ENCODE assay signal across 8 cellular contexts in genomic region chr13:65638572-65639168, GRCh38.
A peak's percentile ranks its signal among the peaks of the same experiment; 100 is the strongest.
DNase-seq lines count a peak whose midpoint lies in the region; ATAC-seq, FAIRE-seq and TF ChIP-seq lines count a peak whose summit lies in the region.

No MANE protein-coding gene starts in this region.

- no peaks in the 10 kb centered on the region for H3K36me3 ChIP-seq in WERI-Rb-1

- DNase-seq in GM04503 (ENCODE audit: low read depth): peak; percentile 4
- DNase-seq in HTR-8/SVneo (ENCODE audit: insufficient read length, low spot score): peak; percentile 1
- peak; percentile 5 for DNase-seq in WERI-Rb-1
- no peak for DNase-seq in NCI-H187 treated with DMSO at 0.1 percent for 48 hours (lab: John Stamatoyannopoulos, UW)
- DNase-seq in caudate nucleus (lab: John Stamatoyannopoulos, UW): no peak
- no peak for DNase-seq in NOMO-1 treated with DMSO at 0.1 percent for 48 hours (lab: John Stamatoyannopoulos, UW; ENCODE audit: unreplicated experiment)

- H3K27ac ChIP-seq in WERI-Rb-1 (no peak overlapping the region), caudate nucleus (ENCODE audit: low read depth, low read length) (no peak overlapping the region)

- no peaks in the 10 kb centered on the region for H3K27me3 ChIP-seq in WERI-Rb-1 (ENCODE audit: insufficient read depth, low read depth, severe bottlenecking)

- H3K4me3 ChIP-seq in WERI-Rb-1 (ENCODE audit: low read depth, low read length): no peak overlapping the region

- FAIRE-seq in HTR-8/SVneo (lab: Jason Lieb, UNC) (no peak), islet of Langerhans (lab: Jason Lieb, UNC) (peak; percentile 13)

- TF ChIP-seq CTCF in WERI-Rb-1 (IDR thresholded peaks at IDR 0.05; ENCODE audit: low read depth, low read length): peak; percentile 36

- ATAC-seq in GM21528 (IDR thresholded peaks at IDR 0.05; ENCODE audit: low FRiP score, unreplicated experiment): peak; percentile 88

- H3K9me3 ChIP-seq in WERI-Rb-1 (ENCODE audit: severe bottlenecking): no peaks in the 10 kb centered on the region

Comparison
In these comparisons a context has a peak if more than half of its experiments do, and no peak if none do; other contexts are left out.
1. DNase-seq: peak in GM04503 (single experiment), HTR-8/SVneo (single experiment) and WERI-Rb-1 (single experiment); none in NCI-H187 treated with DMSO at 0.1 percent for 48 hours (single experiment), caudate nucleus (0 of 61) and NOMO-1 treated with DMSO at 0.1 percent for 48 hours (single experiment).